8 cellular contexts compared by ENCODE assay signal in genomic region chr22:29700949-29701927, GRCh38. TPM values are rescaled to one million over a fixed set of nuclear protein-coding genes. Genes with fewer than 3 reads are reported as not detected.
DNase-seq lines count a peak whose midpoint lies in the region; ATAC-seq and TF ChIP-seq lines count a peak whose summit lies in the region.

No MANE protein-coding gene starts in this region.

- H3K79me2 ChIP-seq in GM23248 (ENCODE audit: insufficient read depth), result no peaks in the 10 kb centered on the region
- H3K79me2 ChIP-seq in OCI-LY3 (ENCODE audit: low read length), result no peaks in the 10 kb centered on the region

- 60 to 61% methylated on average over 21 of the region's 21 CpGs for WGBS in GM23248 (ENCODE audit: low coverage in 1 of 2, low lambda C conversion rate in 2 of 2, missing lambda C conversion rate in 2 of 2), 2 experiments
- 44 to 46% methylated on average over 21 of the region's 21 CpGs for WGBS in ectodermal cell, 2 experiments

- ATAC-seq in CD4-positive, CD25-positive, alpha-beta regulatory T cell (ENCODE audit: low read depth in 2 of 2), result peak; percentile 85 to 86
- peak; percentile 61 for ATAC-seq in stimulated activated naive CD8-positive, alpha-beta T cell treated with anti-CD3 and anti-CD28 coated beads, Interleukin-15, amount 100 ng/mL, for 72 hours

- peaks cover 3% of the 10 kb centered on the region for H3K36me3 Mint-ChIP-seq in CD4-positive, CD25-positive, alpha-beta regulatory T cell

- no peaks in the 10 kb centered on the region for H3F3A ChIP-seq in GM23248 (ENCODE audit: insufficient read depth)

- in situ Hi-C loops in GM23248 (cut with MboI), result no loop called here

- H3K9me3 ChIP-seq in CD4-positive, CD25-positive, alpha-beta regulatory T cell (ENCODE audit: control insufficient read depth in 2 of 2, low read length in 2 of 2), result no peaks in the 10 kb centered on the region
- no peaks in the 10 kb centered on the region for H3K9me3 ChIP-seq in GM23248 (ENCODE audit: low read depth)
- H3K9me3 ChIP-seq in OCI-LY3 (ENCODE audit: insufficient read depth, low read length), result no peaks in the 10 kb centered on the region
- no peaks in the 10 kb centered on the region for H3K9me3 ChIP-seq in ectodermal cell (ENCODE audit: control insufficient read depth, low read length)

- peak overlapping the region; percentile 79 to 95 (median 90) for H3K27ac Mint-ChIP-seq in CD4-positive, CD25-positive, alpha-beta regulatory T cell
- peak overlapping the region in 1 of 2 donors; percentile 77 for H3K27ac Mint-ChIP-seq in stimulated activated naive CD8-positive, alpha-beta T cell treated with anti-CD3 and anti-CD28 coated beads, Interleukin-15, amount 100 ng/mL, for 72 hours

- H3K27me3 ChIP-seq in CD4-positive, CD25-positive, alpha-beta regulatory T cell (ENCODE audit: control insufficient read depth, insufficient read depth, low read length), result no peaks in the 10 kb centered on the region
- H3K27me3 ChIP-seq in GM23248 (replicated peaks; ENCODE audit: insufficient read depth) (no peaks in the 10 kb centered on the region), OCI-LY3 (ENCODE audit: low read depth, low read length) (peaks cover 12% of the 10 kb centered on the region), ectodermal cell (ENCODE audit: control insufficient read depth, insufficient read depth, low read length, poor library complexity, severe bottlenecking) (peaks cover 16% of the 10 kb centered on the region)

- H3K9me2 ChIP-seq in GM23248 (ENCODE audit: insufficient read depth), result no peaks in the 10 kb centered on the region

- H3K36me3 ChIP-seq in CD4-positive, CD25-positive, alpha-beta regulatory T cell (ENCODE audit: control insufficient read depth, insufficient read depth, low read length), result peaks cover 7% of the 10 kb centered on the region
- 0 out of 2 replicates have a peak, but pooled peaks cover 2% of the 10 kb centered on the region for H3K36me3 ChIP-seq in GM23248 (ENCODE audit: low read depth)
- peaks cover 4% of the 10 kb centered on the region for H3K36me3 ChIP-seq in OCI-LY3 (replicated peaks; ENCODE audit: low read depth, low read length)
- H3K36me3 ChIP-seq in ectodermal cell (ENCODE audit: control insufficient read depth, insufficient read depth, low read length), result no peaks in the 10 kb centered on the region

- H3K27ac ChIP-seq in CD4-positive, CD25-positive, alpha-beta regulatory T cell (ENCODE audit: insufficient read depth, low read length, poor library complexity, severe bottlenecking), result no peak overlapping the region
- H3K27ac ChIP-seq in GM23248 (no peak overlapping the region), OCI-LY3 (ENCODE audit: low read length) (no peak overlapping the region), ectodermal cell (ENCODE audit: insufficient read depth, low read depth, low read length, poor library complexity, severe bottlenecking) (peak overlapping the region; percentile 8)

- no peaks in the 10 kb centered on the region for H3K9me3 Mint-ChIP-seq in CD4-positive, CD25-positive, alpha-beta regulatory T cell
- no peaks in the 10 kb centered on the region for H3K9me3 Mint-ChIP-seq in stimulated activated naive CD8-positive, alpha-beta T cell treated with anti-CD3 and anti-CD28 coated beads, Interleukin-15, amount 100 ng/mL, for 72 hours

- peak in 2 of 3 donors; percentile 34 to 96 for DNase-seq in CD4-positive, CD25-positive, alpha-beta regulatory T cell
- DNase-seq in GM23248 (peak; percentile 25), cerebellar nuclear complex (lab: John Stamatoyannopoulos, UW) (no peak), hippocampal formation (lab: John Stamatoyannopoulos, UW) (no peak), middle frontal gyrus (ENCODE audit: extremely low spot score, low spot score) (no peak)
- DNase-seq in stimulated activated naive CD8-positive, alpha-beta T cell treated with anti-CD3 and anti-CD28 coated beads, Interleukin-15, amount 100 ng/mL, for 72 hours, result no peak

- H3K27me3 Mint-ChIP-seq in CD4-positive, CD25-positive, alpha-beta regulatory T cell, result no peaks in the 10 kb centered on the region
- peaks cover 24% of the 10 kb centered on the region for H3K27me3 Mint-ChIP-seq in stimulated activated naive CD8-positive, alpha-beta T cell treated with anti-CD3 and anti-CD28 coated beads, Interleukin-15, amount 100 ng/mL, for 72 hours

- H3K9ac ChIP-seq in GM23248, result no peak overlapping the region
- no peak overlapping the region for H3K9ac ChIP-seq in OCI-LY3 (ENCODE audit: low read length)

- H3K4me3 ChIP-seq in CD4-positive, CD25-positive, alpha-beta regulatory T cell (ENCODE audit: low read depth, low read length), result no peak overlapping the region
- H3K4me3 ChIP-seq in GM23248 (no peak overlapping the region), OCI-LY3 (ENCODE audit: low read length) (no peak overlapping the region), ectodermal cell (ENCODE audit: insufficient read depth, low read depth, low read length) (no peak overlapping the region)

- H3K4me2 ChIP-seq in GM23248 (ENCODE audit: unreplicated experiment) (no peak overlapping the region), OCI-LY3 (ENCODE audit: low read length) (no peak overlapping the region)

- H3K4me3 Mint-ChIP-seq in CD4-positive, CD25-positive, alpha-beta regulatory T cell, result peak overlapping the region in 2 of 4 donors; percentile 8 to 50
- H3K4me3 Mint-ChIP-seq in stimulated activated naive CD8-positive, alpha-beta T cell treated with anti-CD3 and anti-CD28 coated beads, Interleukin-15, amount 100 ng/mL, for 72 hours, result no peak overlapping the region

- H2AFZ ChIP-seq in GM23248 (no peak overlapping the region), OCI-LY3 (ENCODE audit: low read depth, low read length) (no peak overlapping the region)

- peak; percentile 46 for TF ChIP-seq CTCF in OCI-LY3 (IDR thresholded peaks at IDR 0.05; ENCODE audit: low read depth, low read length)

- H3K4me1 Mint-ChIP-seq in CD4-positive, CD25-positive, alpha-beta regulatory T cell, result peaks cover 3 to 24% (median 9%) of the 10 kb centered on the region in 4 donors
- peaks cover 20% of the 10 kb centered on the region for H3K4me1 Mint-ChIP-seq in stimulated activated naive CD8-positive, alpha-beta T cell treated with anti-CD3 and anti-CD28 coated beads, Interleukin-15, amount 100 ng/mL, for 72 hours

- H4K20me1 ChIP-seq in GM23248 (ENCODE audit: insufficient read depth) (no peaks in the 10 kb centered on the region), OCI-LY3 (ENCODE audit: insufficient read depth, low read length) (no peaks in the 10 kb centered on the region)

- peaks cover 17% of the 10 kb centered on the region for H3K4me1 ChIP-seq in CD4-positive, CD25-positive, alpha-beta regulatory T cell (ENCODE audit: control insufficient read depth, insufficient read depth, low read length, poor library complexity, severe bottlenecking)
- H3K4me1 ChIP-seq in GM23248 (ENCODE audit: insufficient read depth), result no peaks in the 10 kb centered on the region
- H3K4me1 ChIP-seq in OCI-LY3 (ENCODE audit: low read length), result peaks cover 13% of the 10 kb centered on the region
- peaks cover 56% of the 10 kb centered on the region for H3K4me1 ChIP-seq in ectodermal cell (ENCODE audit: control insufficient read depth, insufficient read depth, low read length)

RNA-seq across cellular contexts. Expression of gene CABP7, which starts 18.6 kb away (rescaled TPM):
- total RNA-seq in CD4-positive, CD25-positive, alpha-beta regulatory T cell, result 0.35 TPM
- polyA plus RNA-seq in CD4-positive, CD25-positive, alpha-beta regulatory T cell, result under 1 TPM; 0.11 to 0.23 (median 0.16) TPM
- total RNA-seq in GM23248 (2014; rRNA removed; shearing (Covaris generic)), result not detected in 2 replicates
- 0.08 TPM in 1 of 2 replicates, not detected in the other for polyA plus RNA-seq in GM23248 (2016; fragmentation: Nextera tagmentation; extraction: Ambion mirVana)
- 0.39 TPM for polyA plus RNA-seq in ectodermal cell (2013, experiment 1 of 4)
- 0.32 TPM for polyA plus RNA-seq in ectodermal cell (2013, experiment 2 of 4)
- 1.5 TPM for polyA plus RNA-seq in ectodermal cell (2013, experiment 3 of 4)
- 2.1 TPM for polyA plus RNA-seq in ectodermal cell (2013, experiment 4 of 4)

Comparison
In these comparisons a context has a peak if more than half of its experiments do, and no peak if none do; other contexts are left out.
1. DNase-seq: peak in CD4-positive, CD25-positive, alpha-beta regulatory T cell (2 of 3) and GM23248 (single experiment); none in stimulated activated naive CD8-positive, alpha-beta T cell treated with anti-CD3 and anti-CD28 coated beads, Interleukin-15, amount 100 ng/mL, for 72 hours (0 of 2), cerebellar nuclear complex (0 of 2), hippocampal formation (0 of 2) and middle frontal gyrus (single experiment).